ENCODE assay signal across 25 cellular contexts in genomic region chr20:32216396-32217142, GRCh38.
"Had no signal": no experiment of that assay in that cellular context is flagged by ENCODE, and none has a peak within 500 bp of the region (broad histone marks: within the 10 kb centered on the region; RNA-seq: fewer than 3 reads in every experiment).

No MANE protein-coding gene starts in this region.

- H3K27ac Mint-ChIP-seq: activated CD8-positive, alpha-beta T cell treated with anti-CD3 and anti-CD28 coated beads for 36 hours; activated naive CD4-positive, alpha-beta T cell treated with anti-CD3 and anti-CD28 coated beads, Interleukin-2, amount 10 ng/mL, durations not matched to agents 7 days and 5 days; effector memory CD8-positive, alpha-beta T cell; memory B cell; naive thymus-derived CD4-positive, alpha-beta T cell; neural progenitor cell; stimulated activated naive CD8-positive, alpha-beta T cell treated with anti-CD3 and anti-CD28 coated beads, Interleukin-15, amount 100 ng/mL, for 72 hours; T-cell had no signal

- ATAC-seq: activated CD8-positive, alpha-beta T cell treated with anti-CD3 and anti-CD28 coated beads for 36 hours; effector memory CD8-positive, alpha-beta T cell; naive thymus-derived CD4-positive, alpha-beta T cell; psoas muscle; SK-N-SH treated with all-trans-retinoic acid at 6 μM for 48 hours; stimulated activated naive CD8-positive, alpha-beta T cell treated with anti-CD3 and anti-CD28 coated beads, Interleukin-15, amount 100 ng/mL, for 72 hours; T-cell had no signal

- H3K36me3 ChIP-seq: neural progenitor cell had no signal

- H3K27me3 Mint-ChIP-seq: activated CD4-positive, alpha-beta T cell treated with anti-CD3 and anti-CD28 coated beads, Interleukin-2, amount 10 ng/mL, durations not matched to agents 24 days and 14 days; activated CD8-positive, alpha-beta T cell treated with anti-CD3 and anti-CD28 coated beads for 36 hours; activated naive CD4-positive, alpha-beta T cell treated with anti-CD3 and anti-CD28 coated beads, Interleukin-2, amount 10 ng/mL, durations not matched to agents 7 days and 5 days; effector memory CD8-positive, alpha-beta T cell; memory B cell; naive thymus-derived CD4-positive, alpha-beta T cell; stimulated activated naive CD8-positive, alpha-beta T cell treated with anti-CD3 and anti-CD28 coated beads, Interleukin-15, amount 100 ng/mL, for 72 hours; T-cell had no signal

- H3K27me3 ChIP-seq: neural progenitor cell, suprapubic skin had no signal

- H3K27ac ChIP-seq: epithelial cell of prostate, left ventricle myocardium inferior, neural progenitor cell, psoas muscle, skin epidermis, suprapubic skin had no signal

- H3K4me1 ChIP-seq: left ventricle myocardium inferior, neural progenitor cell had no signal

- H3K9me3 Mint-ChIP-seq: activated CD4-positive, alpha-beta T cell treated with anti-CD3 and anti-CD28 coated beads, Interleukin-2, amount 10 ng/mL, durations not matched to agents 24 days and 14 days; activated CD8-positive, alpha-beta T cell treated with anti-CD3 and anti-CD28 coated beads for 36 hours; activated naive CD4-positive, alpha-beta T cell treated with anti-CD3 and anti-CD28 coated beads, Interleukin-2, amount 10 ng/mL, durations not matched to agents 7 days and 5 days; effector memory CD8-positive, alpha-beta T cell; memory B cell; naive thymus-derived CD4-positive, alpha-beta T cell; neural progenitor cell; stimulated activated naive CD8-positive, alpha-beta T cell treated with anti-CD3 and anti-CD28 coated beads, Interleukin-15, amount 100 ng/mL, for 72 hours; T-cell had no signal

- DNase-seq: activated CD4-positive, alpha-beta T cell treated with anti-CD3 and anti-CD28 coated beads, Interleukin-2, amount 10 ng/mL, durations not matched to agents 24 days and 14 days; activated CD4-positive, CD25-positive, alpha-beta regulatory T cell; activated CD8-positive, alpha-beta T cell treated with anti-CD3 and anti-CD28 coated beads for 36 hours; activated effector memory CD4-positive, alpha-beta T cell treated with Interleukin-2 at 50 U/mL for 16 hours; activated naive CD4-positive, alpha-beta T cell treated with anti-CD3 and anti-CD28 coated beads, Interleukin-2, amount 10 ng/mL, durations not matched to agents 7 days and 5 days; activated T-cell treated with anti-CD3 and anti-CD28 coated beads, Interleukin-2, amount 50 U/mL, for 48 hours; cerebellar nuclear complex; effector memory CD8-positive, alpha-beta T cell; foreskin fibroblast; kidney; left ventricle myocardium inferior; naive thymus-derived CD4-positive, alpha-beta T cell; psoas muscle; right cardiac atrium; stimulated activated CD4-positive, alpha-beta T cell treated with anti-CD3 and anti-CD28 coated beads, Interleukin-15, amount 100 ng/mL, for 24 hours; stimulated activated CD4-positive, alpha-beta T cell treated with anti-CD3 and anti-CD28 coated beads, Interleukin-2, amount 100 ng/mL, for 48 hours; stimulated activated naive CD8-positive, alpha-beta T cell treated with anti-CD3 and anti-CD28 coated beads, Interleukin-15, amount 100 ng/mL, for 72 hours; T-cell; trophoblast cell had no signal

- H3K4me1 Mint-ChIP-seq: neural progenitor cell had no signal

- H3K9me3 ChIP-seq: left ventricle myocardium inferior, psoas muscle, suprapubic skin had no signal

- H3K4me3 Mint-ChIP-seq: activated CD4-positive, alpha-beta T cell treated with anti-CD3 and anti-CD28 coated beads, Interleukin-2, amount 10 ng/mL, durations not matched to agents 24 days and 14 days; activated CD8-positive, alpha-beta T cell treated with anti-CD3 and anti-CD28 coated beads for 36 hours; activated naive CD4-positive, alpha-beta T cell treated with anti-CD3 and anti-CD28 coated beads, Interleukin-2, amount 10 ng/mL, durations not matched to agents 7 days and 5 days; effector memory CD8-positive, alpha-beta T cell; memory B cell; naive thymus-derived CD4-positive, alpha-beta T cell; neural progenitor cell; stimulated activated naive CD8-positive, alpha-beta T cell treated with anti-CD3 and anti-CD28 coated beads, Interleukin-15, amount 100 ng/mL, for 72 hours; T-cell had no signal

- H3K4me3 ChIP-seq: left ventricle myocardium inferior, neural progenitor cell, psoas muscle, skin epidermis, suprapubic skin had no signal
